In the genomic region with DNA sequence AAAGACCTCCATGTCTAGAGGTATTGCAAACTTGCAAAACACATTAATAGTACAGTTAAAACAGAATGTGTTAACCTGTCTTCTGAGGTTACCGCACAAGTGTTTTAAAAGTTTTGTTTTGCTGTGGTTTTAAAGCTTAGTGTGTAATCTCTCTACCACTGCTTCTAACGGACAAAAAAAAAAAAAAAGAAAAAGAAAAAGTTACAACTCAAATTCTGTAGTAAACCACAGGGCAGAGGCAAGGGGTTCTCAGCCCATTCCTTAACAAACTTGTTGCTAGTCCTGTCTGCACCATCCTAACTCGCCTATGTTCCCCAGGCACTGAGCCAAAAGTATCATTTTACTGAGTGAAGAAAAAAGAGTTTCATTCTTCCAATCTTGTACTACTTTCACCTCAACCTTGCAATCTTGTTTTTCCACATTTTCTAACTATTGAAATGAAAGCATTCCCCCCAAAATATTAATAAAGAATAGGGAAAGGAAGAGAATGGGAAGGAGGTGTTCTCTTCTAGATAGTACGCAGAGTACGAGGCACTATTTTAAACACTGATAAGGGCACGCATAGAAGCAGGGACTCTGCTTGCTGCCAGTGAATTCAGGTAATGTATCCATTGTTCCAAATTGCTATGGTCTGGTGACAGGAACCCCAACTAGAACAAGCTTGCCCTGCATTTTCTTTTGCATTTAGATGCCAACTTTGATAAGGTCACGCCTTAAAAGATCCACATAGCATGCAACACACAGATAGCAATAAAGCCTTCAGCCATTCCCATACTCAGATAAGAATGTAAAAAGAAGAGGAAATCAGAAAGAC, we compare ENCODE assay signal across 10 cellular contexts. TPM values are rescaled to one million over a fixed set of nuclear protein-coding genes. Genes with fewer than 3 reads are reported as not detected.
DNase-seq lines count a peak whose midpoint lies in the region; ATAC-seq lines count a peak whose summit lies in the region.
"Had no signal": no experiment of that assay in that cellular context is flagged by ENCODE, and none has a peak within 500 bp of the region (broad histone marks: within the 10 kb centered on the region; RNA-seq: fewer than 3 reads in every experiment).

No MANE protein-coding gene starts in this region.

- ATAC-seq in HG03196 (IDR thresholded peaks at IDR 0.05; ENCODE audit: unreplicated experiment) (peak; percentile 39), GM19463 (IDR thresholded peaks at IDR 0.05; ENCODE audit: unreplicated experiment) (no peak)

- peak; percentile 9 for DNase-seq in AG20443 (ENCODE audit: low spot score)
- DNase-seq in amniotic epithelial cell (ENCODE audit: low read depth) = peak; percentile 25
- peak; percentile 13 for DNase-seq in left kidney (ENCODE audit: low read depth, low spot score)
- DNase-seq in activated gamma-delta T cell (lab: John Stamatoyannopoulos, UW) = no peak
- no peak for DNase-seq in NCI-H1436 (lab: John Stamatoyannopoulos, UW)
- no peak for DNase-seq in dermis blood vessel endothelial cell
- DNase-seq: activated effector memory CD4-positive, alpha-beta T cell treated with Interleukin-2 at 50 U/mL for 16 hours; Peyer's patch had no signal

RNA-seq across cellular contexts. Expression of a gene that starts 47.1 kb away (rescaled TPM):
- total RNA-seq in dermis blood vessel endothelial cell = 0.68 and 1.6 TPM in 2 replicates

Comparison
In these comparisons a context has a peak if more than half of its experiments do, and no peak if none do; other contexts are left out.
1. DNase-seq: peak in AG20443 (single experiment), amniotic epithelial cell (single experiment) and left kidney (single experiment); none in activated gamma-delta T cell (single experiment), NCI-H1436 (single experiment) and dermis blood vessel endothelial cell (single experiment).